In genomic region chr6:159969921-159970320, GRCh38 we compare ENCODE assay signal across 8 cellular contexts. TPM values are rescaled to one million over a fixed set of nuclear protein-coding genes. Genes with fewer than 3 reads are reported as not detected.
DNase-seq lines count a peak whose midpoint lies in the region; ATAC-seq and TF ChIP-seq lines count a peak whose summit lies in the region.

No MANE protein-coding gene starts in this region.

- H3K4me3 Mint-ChIP-seq in activated naive CD8-positive, alpha-beta T cell: peak overlapping the region; percentile 95

- peak overlapping the region; percentile 89 to 90 for H3K27ac ChIP-seq in ovary

- ATAC-seq in HG02840 (IDR thresholded peaks at IDR 0.05; ENCODE audit: low FRiP score, unreplicated experiment): peak; percentile 20
- ATAC-seq in Right ventricle myocardium superior (ENCODE audit: poor library complexity): peak; percentile 55
- no peak for ATAC-seq in GM18519 (IDR thresholded peaks at IDR 0.05; ENCODE audit: low FRiP score, unreplicated experiment)

- peaks cover 16% of the 10 kb centered on the region for H3K4me1 ChIP-seq in ovary (ENCODE audit: insufficient read depth)

- H3K9me3 ChIP-seq in ovary: no peaks in the 10 kb centered on the region

- H3K36me3 Mint-ChIP-seq in activated naive CD8-positive, alpha-beta T cell: no peaks in the 10 kb centered on the region

- peak; percentile 35 for DNase-seq in stimulated activated CD4-positive, alpha-beta T cell treated with anti-CD3 and anti-CD28 coated beads, Interleukin-2, amount 100 ng/mL, for 24 hours
- DNase-seq in stimulated activated CD4-positive, alpha-beta T cell treated with anti-CD3 and anti-CD28 coated beads, Interleukin-4, amount 100 ng/mL, for 1 hour: no peak
- DNase-seq in NCI-H2227 (lab: John Stamatoyannopoulos, UW; ENCODE audit: unreplicated experiment) (peak; percentile 30), Right ventricle myocardium superior (no peak), ovary (peak in 3 of 5 donors; percentile 52 to 73 (median 57))

- H3K27me3 ChIP-seq in ovary: no peaks in the 10 kb centered on the region

- intact Hi-C loops in Right ventricle myocardium superior (cut with DNase I): loop anchor here (5.0 kb wide), 1 partner anchor 72 kb away; no protein-coding TSS in a partner anchor
- intact Hi-C loops in ovary (cut with DNase I): loop anchor here in 2 of 4 donors (10.0 kb wide), 2 partner anchors 55 to 65 kb away; no protein-coding TSS in a partner anchor

- H3K36me3 ChIP-seq in ovary: no peaks in the 10 kb centered on the region

- no peaks in the 10 kb centered on the region for H3K27me3 Mint-ChIP-seq in activated naive CD8-positive, alpha-beta T cell

- no peaks in the 10 kb centered on the region for H3K9me3 Mint-ChIP-seq in activated naive CD8-positive, alpha-beta T cell (ENCODE audit: low read depth)

- WGBS in ovary, 3 donors: 6 to 11% (median 8%) methylated on average over 8 of the region's 8 CpGs

- TF ChIP-seq POLR2A in ovary (IDR thresholded peaks at IDR 0.05): no peak

- peak overlapping the region; percentile 96 for H3K4me3 ChIP-seq in ovary

- TF ChIP-seq CTCF in ovary (IDR thresholded peaks at IDR 0.05): no peak

- no peak for TF ChIP-seq EP300 in ovary (IDR thresholded peaks at IDR 0.05)

- peaks cover 53% of the 10 kb centered on the region for H3K4me1 Mint-ChIP-seq in activated naive CD8-positive, alpha-beta T cell (ENCODE audit: low read depth)

- H3K27ac Mint-ChIP-seq in activated naive CD8-positive, alpha-beta T cell: peak overlapping the region; percentile 80

RNA-seq across cellular contexts. Expression of gene IGF2R, which starts 1.0 kb away (rescaled TPM):
- 68.4 TPM for total RNA-seq in Right ventricle myocardium superior
- 10 to 100 TPM; 32.9 to 70.3 (median 49.2) TPM for total RNA-seq in ovary
- polyA plus RNA-seq in ovary: 100 to 1,000 TPM in 1 of 2 donors, 10 to 100 TPM in 1; 29.3 to 116 TPM

Comparison
In these comparisons a context has a peak if more than half of its experiments do, and no peak if none do; other contexts are left out.
1. DNase-seq: peak in stimulated activated CD4-positive, alpha-beta T cell treated with anti-CD3 and anti-CD28 coated beads, Interleukin-2, amount 100 ng/mL, for 24 hours (2 of 2), NCI-H2227 (single experiment) and ovary (3 of 5); none in stimulated activated CD4-positive, alpha-beta T cell treated with anti-CD3 and anti-CD28 coated beads, Interleukin-4, amount 100 ng/mL, for 1 hour (single experiment) and Right ventricle myocardium superior (single experiment).